Comparison of ENCODE assay signal across 1 cellular context in genomic region chr2:74103763-74104162, GRCh38.
TF ChIP-seq lines count a peak whose summit lies in the region.

No MANE protein-coding gene starts in this region.

TF ChIP-seq in HCT116, 20 proteins besides CTCF, POLR2A, EP300 and RAD21 (continued from another document):
- TF ChIP-seq, protein P1, sequence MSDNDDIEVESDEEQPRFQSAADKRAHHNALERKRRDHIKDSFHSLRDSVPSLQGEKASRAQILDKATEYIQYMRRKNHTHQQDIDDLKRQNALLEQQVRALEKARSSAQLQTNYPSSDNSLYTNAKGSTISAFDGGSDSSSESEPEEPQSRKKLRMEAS (IDR thresholded peaks at IDR 0.05): no peak
- TF ChIP-seq ATF3 (IDR thresholded peaks at IDR 0.05) (no peak), JUND (IDR thresholded peaks at IDR 0.05) (no peak), SRF (IDR thresholded peaks at IDR 0.05; ENCODE audit: low read depth) (no peak), FOSL1 (IDR thresholded peaks at IDR 0.05; ENCODE audit: low read depth) (no peak), POLR2AphosphoS5 (IDR thresholded peaks at IDR 0.05; ENCODE audit: low read depth, low read length) (no peak)
